In the genomic region with DNA sequence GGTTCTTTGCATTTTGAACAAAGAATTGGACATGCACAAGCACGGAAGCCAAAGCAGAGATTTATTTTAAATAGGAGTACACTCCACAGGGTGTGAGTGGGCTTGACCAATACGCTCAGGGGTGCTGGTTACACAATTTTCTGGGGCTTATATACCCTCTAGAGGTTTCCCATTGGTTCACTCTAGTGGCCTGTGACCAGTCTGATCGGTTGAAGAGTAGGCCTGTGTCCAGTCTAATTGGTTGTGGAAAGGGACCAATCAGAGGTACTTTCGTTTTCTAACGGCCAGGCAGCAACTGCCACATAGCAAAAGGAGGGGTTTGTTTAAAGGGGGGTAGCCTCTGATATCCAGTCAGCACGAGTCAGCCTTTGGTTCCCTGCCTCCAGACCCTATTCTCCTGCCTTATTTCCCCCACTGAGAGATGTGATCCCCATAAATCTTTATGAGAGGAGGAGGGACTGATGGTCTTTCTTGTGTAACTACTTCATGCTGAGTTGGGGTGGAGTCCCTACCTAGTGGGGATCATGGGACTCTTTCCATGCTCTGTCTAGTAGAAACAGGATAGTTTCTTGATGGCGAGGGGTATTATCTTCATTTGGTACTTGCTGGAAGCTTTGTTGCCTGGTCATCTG, we compare ENCODE assay signal across 23 cellular contexts.
DNase-seq lines count a peak whose midpoint lies in the region; ATAC-seq and TF ChIP-seq lines count a peak whose summit lies in the region.
"Had no signal": no experiment of that assay in that cellular context is flagged by ENCODE, and none has a peak within 500 bp of the region (broad histone marks: within the 10 kb centered on the region; RNA-seq: fewer than 3 reads in every experiment).

No MANE protein-coding gene starts in this region.

- H3K27ac ChIP-seq in substantia nigra (ENCODE audit: low read depth, low read length, poor library complexity, severe bottlenecking), result no peak overlapping the region
- H3K27ac ChIP-seq: ascending aorta, spleen, upper lobe of right lung had no signal

- no peak for ATAC-seq in HG02852 (IDR thresholded peaks at IDR 0.05; ENCODE audit: unreplicated experiment)
- ATAC-seq: activated naive CD4-positive, alpha-beta T cell treated with anti-CD3 and anti-CD28 coated beads, Interleukin-2, amount 50 U/mL, for 72 hours; esophagus mucosa; Panc1; stimulated activated naive CD8-positive, alpha-beta T cell treated with anti-CD3 and anti-CD28 coated beads, Interleukin-15, amount 100 ng/mL, for 72 hours; upper lobe of right lung had no signal

- TF ChIP-seq POLR2A in NB4 (IDR thresholded peaks at IDR 0.05; ENCODE audit: extremely low read depth, insufficient read length), result no peak

- peak; percentile 7 for DNase-seq in GM12865 (ENCODE audit: low read depth)
- peak; percentile 6 for DNase-seq in NB4 (ENCODE audit: low read depth)
- DNase-seq in SHP77 treated with DMSO at 0.1 percent for 48 hours (lab: John Stamatoyannopoulos, UW), result peak; percentile 38
- peak; percentile 37 for DNase-seq in fibroblast of mammary gland (ENCODE audit: low read depth)
- DNase-seq in substantia nigra (lab: John Stamatoyannopoulos, UW), result no peak
- DNase-seq in DMS114 treated with DMSO at 0.1 percent for 48 hours (lab: John Stamatoyannopoulos, UW; ENCODE audit: unreplicated experiment), result no peak
- DNase-seq: AML-193; cerebellar nuclear complex; COR-L47; effector CD4-positive, alpha-beta T cell; KG1; kidney glomerular epithelial cell; NCI-H526; nucleus accumbens; spleen; stimulated activated CD4-positive, alpha-beta T cell treated with anti-CD3 and anti-CD28 coated beads, Interleukin-4, amount 100 ng/mL, for 4 hours; stimulated activated naive CD8-positive, alpha-beta T cell treated with anti-CD3 and anti-CD28 coated beads, Interleukin-15, amount 100 ng/mL, for 72 hours; upper lobe of right lung had no signal

- H3K4me3 ChIP-seq in GM12865 (ENCODE audit: low read depth, low read length) (no peak overlapping the region), NB4 (ENCODE audit: low read depth, low read length) (no peak overlapping the region), fibroblast of mammary gland (ENCODE audit: control insufficient read depth, low read depth, low read length) (no peak overlapping the region)
- H3K4me3 ChIP-seq: ascending aorta, spleen, upper lobe of right lung had no signal

- no peak for TF ChIP-seq CTCF in GM12865 (IDR thresholded peaks at IDR 0.05; ENCODE audit: insufficient read depth, low read depth, low read length, missing control alignments)
- no peak for TF ChIP-seq CTCF in NB4 (IDR thresholded peaks at IDR 0.05; ENCODE audit: low read depth, low read length)
- TF ChIP-seq CTCF in fibroblast of mammary gland (conservative IDR thresholded peaks at IDR 0.05; ENCODE audit: control insufficient read depth, insufficient read depth, low read depth, low read length), result no peak

Comparison
In these comparisons a context has a peak if more than half of its experiments do, and no peak if none do; other contexts are left out.
1. DNase-seq: peak in GM12865 (single experiment), NB4 (single experiment), SHP77 treated with DMSO at 0.1 percent for 48 hours (single experiment) and fibroblast of mammary gland (single experiment); none in substantia nigra (0 of 49) and DMS114 treated with DMSO at 0.1 percent for 48 hours (single experiment).